14 cellular contexts compared by ENCODE assay signal in genomic region chr1:44653107-44653964, GRCh38. TPM values are rescaled to one million over a fixed set of nuclear protein-coding genes. Genes with fewer than 3 reads are reported as not detected.
A peak's percentile ranks its signal among the peaks of the same experiment; 100 is the strongest.
DNase-seq lines count a peak whose midpoint lies in the region; ATAC-seq and TF ChIP-seq lines count a peak whose summit lies in the region.
"Had no signal": no experiment of that assay in that cellular context is flagged by ENCODE, and none has a peak within 500 bp of the region (broad histone marks: within the 10 kb centered on the region; RNA-seq: fewer than 3 reads in every experiment).

No MANE protein-coding gene starts in this region.

- peaks cover 0 to 31% of the 10 kb centered on the region in 2 experiments; a peak in 1 of 4 replicates for H3K4me1 ChIP-seq in SK-N-SH (ENCODE audit: control insufficient read depth in 1 of 2, insufficient read depth in 2 of 2, low read depth in 1 of 2, low read length in 1 of 2)
- no peaks in the 10 kb centered on the region for H3K4me1 ChIP-seq in Loucy (ENCODE audit: insufficient read depth, low read length, poor library complexity, severe bottlenecking)
- H3K4me1 ChIP-seq: BLaER1, body of pancreas, transverse colon had no signal

- no peak for TF ChIP-seq RAD21 in SK-N-SH (IDR thresholded peaks at IDR 0.05; ENCODE audit: low read length)

- TF ChIP-seq EP300 in SK-N-SH (IDR thresholded peaks at IDR 0.05; ENCODE audit: borderline replicate concordance in 1 of 2, low read depth in 1 of 2, low read length in 1 of 2) = no peak

- H3K9ac ChIP-seq in SK-N-SH (no peak overlapping the region), Loucy (ENCODE audit: low read depth, low read length, poor library complexity, severe bottlenecking) (no peak overlapping the region)
- H3K9ac ChIP-seq: BLaER1 had no signal

- no peaks in the 10 kb centered on the region for H4K20me1 ChIP-seq in SK-N-SH (ENCODE audit: insufficient read depth)
- H4K20me1 ChIP-seq in Loucy (ENCODE audit: insufficient read depth, low read length, poor library complexity, severe bottlenecking) = no peaks in the 10 kb centered on the region

- no peaks in the 10 kb centered on the region for H3K9me3 ChIP-seq in SK-N-SH
- H3K9me3 ChIP-seq in Loucy (ENCODE audit: insufficient read depth, low read depth, low read length) = no peaks in the 10 kb centered on the region
- H3K9me3 ChIP-seq: BLaER1, body of pancreas, sigmoid colon, transverse colon had no signal

- H2AFZ ChIP-seq in SK-N-SH (ENCODE audit: low read depth) (no peak overlapping the region), Loucy (ENCODE audit: low read length) (no peak overlapping the region)
- H2AFZ ChIP-seq: hepatocyte had no signal

- H3K27ac ChIP-seq in SK-N-SH (ENCODE audit: low read depth in 2 of 2, low read length in 1 of 2) (no peak overlapping the region), caudate nucleus (ENCODE audit: low read depth, low read length) (peak overlapping the region; percentile 4), substantia nigra (ENCODE audit: low read depth, low read length, poor library complexity, severe bottlenecking) (peak overlapping the region; percentile 37)
- H3K27ac ChIP-seq: BLaER1, body of pancreas, coronary artery, hepatocyte had no signal

- CTCF ChIA-PET in SK-N-SH (lab: Yijun Ruan, JAX) = interaction anchor here (0.6 to 7.5 kb wide), 52 partner anchors 9 to 565 kb away, joined by 3 to 163 read pairs (median 5); partner anchors contain the start of genes ARMH1 and TMEM53

- H3K9me2 ChIP-seq in SK-N-SH = no peaks in the 10 kb centered on the region
- H3K9me2 ChIP-seq in Loucy (replicated peaks; ENCODE audit: low read depth, low read length) = no peaks in the 10 kb centered on the region

- H3K27me3 ChIP-seq in SK-N-SH (ENCODE audit: insufficient read depth) (no peaks in the 10 kb centered on the region), Loucy (ENCODE audit: insufficient read depth, low read length, poor library complexity, severe bottlenecking) (no peaks in the 10 kb centered on the region)
- H3K27me3 ChIP-seq: BLaER1, body of pancreas, hepatocyte, sigmoid colon, transverse colon had no signal

- peaks cover 0 to 26% of the 10 kb centered on the region in 2 experiments for H3K36me3 ChIP-seq in SK-N-SH (replicated peaks in 1 of 2; ENCODE audit: control insufficient read depth in 1 of 2, insufficient read depth in 2 of 2, low read length in 1 of 2)
- H3K36me3 ChIP-seq in Loucy (ENCODE audit: insufficient read depth, low read length) = peaks cover 41% of the 10 kb centered on the region; the same call in 1 of the 2 replicates

- peak; percentile 5; the same call in 2 of the 3 replicates for ATAC-seq in SK-N-SH treated with all-trans-retinoic acid at 6 μM for 48 hours

- 48% methylated on average over 11 of the region's 11 CpGs for WGBS in SK-N-SH (ENCODE audit: low lambda C conversion rate)

- H3K4me3 ChIP-seq in SK-N-SH (ENCODE audit: low read depth in 2 of 2, low read length in 1 of 2) (peak overlapping the region in 1 of 2 experiments; percentile 35; a peak in 1 of 4 replicates), Loucy (ENCODE audit: low read length, poor library complexity, severe bottlenecking) (no peak overlapping the region)
- H3K4me3 ChIP-seq: BLaER1, body of pancreas, coronary artery, hepatocyte, sigmoid colon, transverse colon had no signal

- TF ChIP-seq CTCF in SK-N-SH (IDR thresholded peaks at IDR 0.05) (no peak), Loucy (conservative IDR thresholded peaks at IDR 0.05; ENCODE audit: low read length) (0 out of 2 replicates have a peak, but pooled peaks have one; percentile 5)

- POLR2A ChIA-PET in SK-N-SH (lab: Yijun Ruan, JAX) = interaction anchor here (0.6 to 6.0 kb wide), 6 partner anchors 11 to 436 kb away, joined by 3 to 50 read pairs (median 5); partner anchors contain the start of gene RNU5D-1

- DNase-seq in SK-N-SH (no peak), caudate nucleus (lab: John Stamatoyannopoulos, UW) (no peak), substantia nigra (lab: John Stamatoyannopoulos, UW) (no peak), foreskin melanocyte (no peak), NCI-H1048 (lab: John Stamatoyannopoulos, UW) (no peak)
- DNase-seq in stimulated activated CD4-positive, alpha-beta T cell treated with anti-CD3 and anti-CD28 coated beads, Interleukin-15, amount 100 ng/mL, for 24 hours = no peak

- H3K79me2 ChIP-seq in SK-N-SH (ENCODE audit: insufficient read depth) (no peaks in the 10 kb centered on the region), Loucy (ENCODE audit: insufficient read depth, low read length) (no peaks in the 10 kb centered on the region)
- H3K79me2 ChIP-seq: hepatocyte had no signal

- H3K4me2 ChIP-seq in SK-N-SH (no peak overlapping the region), Loucy (ENCODE audit: low read depth, low read length, poor library complexity, severe bottlenecking) (no peak overlapping the region)
- H3K4me2 ChIP-seq: BLaER1, hepatocyte had no signal

- H3F3A ChIP-seq in SK-N-SH (replicated peaks; ENCODE audit: insufficient read depth) = peaks cover 4% of the 10 kb centered on the region
- 0 out of 2 replicates have a peak, but pooled peaks cover 5% of the 10 kb centered on the region for H3F3A ChIP-seq in Loucy (ENCODE audit: low read depth)

TF ChIP-seq in SK-N-SH treated with all-trans-retinoic acid at 6 μM for 48 hours, 23 proteins besides CTCF, POLR2A, EP300 and RAD21 (continues in another document):
- no peak for TF ChIP-seq POU6F1 (CRISPR knock-in tag; IDR thresholded peaks at IDR 0.05; ENCODE audit: borderline replicate concordance, low read depth)
- no peak for TF ChIP-seq ISL1 (CRISPR knock-in tag; IDR thresholded peaks at IDR 0.05)
- TF ChIP-seq ZFP30 (CRISPR knock-in tag; IDR thresholded peaks at IDR 0.05) = no peak
- no peak for TF ChIP-seq CSDC2 (CRISPR knock-in tag; IDR thresholded peaks at IDR 0.05)
- no peak for TF ChIP-seq ZNF8 (CRISPR knock-in tag; IDR thresholded peaks at IDR 0.05)
- TF ChIP-seq ZNF565 (CRISPR knock-in tag; conservative IDR thresholded peaks at IDR 0.05; ENCODE audit: low read depth) = no peak
- TF ChIP-seq TOX (CRISPR knock-in tag; IDR thresholded peaks at IDR 0.05; ENCODE audit: borderline replicate concordance) = no peak
- TF ChIP-seq ARNTL (CRISPR knock-in tag; IDR thresholded peaks at IDR 0.05; ENCODE audit: borderline replicate concordance, low read depth) = no peak
- TF ChIP-seq SNAI2 (CRISPR knock-in tag; IDR thresholded peaks at IDR 0.05) = no peak

TF ChIP-seq in SK-N-SH, 30 proteins besides CTCF, POLR2A, EP300 and RAD21 (continues in another document):
- no peak for TF ChIP-seq FOXM1 (IDR thresholded peaks at IDR 0.05; ENCODE audit: low read depth)
- no peak for TF ChIP-seq NRF1 (IDR thresholded peaks at IDR 0.05; ENCODE audit: low read depth, low read length)
- no peak for TF ChIP-seq IRF3 (IDR thresholded peaks at IDR 0.05; ENCODE audit: low read depth, low read length)
- TF ChIP-seq TAF1 (IDR thresholded peaks at IDR 0.05; ENCODE audit: borderline replicate concordance, low read depth, low read length) = no peak
- no peak for TF ChIP-seq MEF2A (IDR thresholded peaks at IDR 0.05; ENCODE audit: borderline replicate concordance, low read depth)
- no peak for TF ChIP-seq EZH2phosphoT487 (IDR thresholded peaks at IDR 0.05; ENCODE audit: borderline replicate concordance, low read depth)
- TF ChIP-seq CHD2 (IDR thresholded peaks at IDR 0.05; ENCODE audit: low read length, partially characterized antibody) = no peak
- TF ChIP-seq SIN3A (IDR thresholded peaks at IDR 0.05; ENCODE audit: borderline replicate concordance, low read depth, low read length) = no peak
- TF ChIP-seq USF1 (IDR thresholded peaks at IDR 0.05; ENCODE audit: borderline replicate concordance, low read depth) = no peak
- no peak for TF ChIP-seq GATA2 (CRISPR knock-in tag; IDR thresholded peaks at IDR 0.05)
- TF ChIP-seq NFIC (IDR thresholded peaks at IDR 0.05; ENCODE audit: borderline replicate concordance) = no peak
- no peak for TF ChIP-seq YY1 (IDR thresholded peaks at IDR 0.05; ENCODE audit: low read depth)
- TF ChIP-seq MAX (IDR thresholded peaks at IDR 0.05; ENCODE audit: low read depth) = no peak
- TF ChIP-seq RFX5 (IDR thresholded peaks at IDR 0.05; ENCODE audit: low read length) = no peak
- TF ChIP-seq RXRA (IDR thresholded peaks at IDR 0.05; ENCODE audit: borderline replicate concordance, low read depth) = no peak
- no peak for TF ChIP-seq FOXJ3 (CRISPR knock-in tag; IDR thresholded peaks at IDR 0.05)

RNA-seq across cellular contexts. Expression of gene TMEM53, which starts 20.9 kb away (rescaled TPM):
- 14.9 and 16.9 TPM in 2 replicates for polyA plus RNA-seq in SK-N-SH (2012; rRNA removed)
- polyA plus RNA-seq in SK-N-SH (2012; cell fraction: cytosol; rRNA removed) = 6.7 and 9.5 TPM in 2 replicates
- polyA plus RNA-seq in SK-N-SH (2012; cell fraction: nucleus; rRNA removed) = 10.4 and 10.6 TPM in 2 replicates

RNA-seq across cellular contexts. Expression of gene ARMH1, which starts 21.2 kb away (rescaled TPM):
- polyA plus RNA-seq in SK-N-SH (2012; rRNA removed) = 6.6 and 10.5 TPM in 2 replicates
- 1.1 and 1.5 TPM in 2 replicates for polyA plus RNA-seq in SK-N-SH (2012; cell fraction: cytosol; rRNA removed)
- polyA plus RNA-seq in SK-N-SH (2012; cell fraction: nucleus; rRNA removed) = 60.0 and 87.2 TPM in 2 replicates

Comparison
In these comparisons a context has a peak if more than half of its experiments do, and no peak if none do; other contexts are left out.
1. H3K27ac ChIP-seq: peak in caudate nucleus (single experiment) and substantia nigra (single experiment); none in SK-N-SH (0 of 2).